8 cellular contexts compared by ENCODE assay signal in the genomic region with DNA sequence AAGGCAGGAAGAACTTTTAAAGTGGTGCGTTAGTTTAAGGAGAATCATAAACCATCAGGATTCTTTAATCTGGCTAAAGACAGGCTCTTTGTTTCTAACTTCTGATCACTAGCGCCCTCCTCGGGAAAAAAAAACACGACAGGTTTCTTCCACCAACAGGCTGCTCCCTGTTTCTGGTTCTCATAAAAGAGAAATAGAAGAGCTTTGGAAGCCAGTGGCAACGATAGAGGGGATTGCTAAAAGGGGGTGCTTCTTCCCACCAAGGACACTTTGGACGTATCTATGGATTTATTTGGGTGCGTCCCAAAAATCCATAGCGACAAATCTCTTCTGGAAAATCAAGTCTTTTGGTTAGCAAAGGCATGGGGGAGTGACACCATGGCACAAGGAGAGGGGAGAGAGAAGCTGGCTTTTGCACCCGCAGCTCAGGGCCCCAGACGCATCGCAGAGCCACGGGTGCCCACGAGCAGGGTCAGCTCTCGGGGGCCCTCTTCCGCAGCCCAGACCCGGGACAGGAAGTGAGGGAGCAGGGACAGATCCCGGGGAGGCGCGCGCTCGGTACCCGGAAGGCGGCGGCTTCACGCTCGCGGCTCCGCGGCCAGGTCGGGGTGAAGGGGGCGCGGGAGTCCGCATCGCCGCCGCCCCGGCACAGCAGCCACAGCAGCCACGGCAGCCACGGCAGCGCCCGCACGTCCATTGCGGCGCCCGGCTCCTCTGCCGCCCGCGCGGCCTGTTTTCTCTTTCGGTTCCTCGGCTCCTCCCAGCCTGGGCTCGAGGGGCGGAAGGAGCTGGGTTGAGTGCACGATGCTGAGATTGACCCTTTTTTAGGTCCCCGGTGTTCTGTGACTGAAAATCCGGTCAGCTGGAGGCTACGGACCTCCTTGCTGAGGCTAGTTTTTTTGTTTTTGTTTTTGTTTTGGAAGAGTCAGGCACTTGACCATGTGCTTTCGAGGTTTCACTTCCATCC. TPM values are rescaled to one million over a fixed set of nuclear protein-coding genes. Genes with fewer than 3 reads are reported as not detected.
A peak's percentile ranks its signal among the peaks of the same experiment; 100 is the strongest.
DNase-seq lines count a peak whose midpoint lies in the region; ATAC-seq and TF ChIP-seq lines count a peak whose summit lies in the region.

A gene with protein sequence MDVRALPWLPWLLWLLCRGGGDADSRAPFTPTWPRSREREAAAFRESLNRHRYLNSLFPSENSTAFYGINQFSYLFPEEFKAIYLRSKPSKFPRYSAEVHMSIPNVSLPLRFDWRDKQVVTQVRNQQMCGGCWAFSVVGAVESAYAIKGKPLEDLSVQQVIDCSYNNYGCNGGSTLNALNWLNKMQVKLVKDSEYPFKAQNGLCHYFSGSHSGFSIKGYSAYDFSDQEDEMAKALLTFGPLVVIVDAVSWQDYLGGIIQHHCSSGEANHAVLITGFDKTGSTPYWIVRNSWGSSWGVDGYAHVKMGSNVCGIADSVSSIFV (minus strand): TSS at position 716 of the 967 bp plus-strand sequence. CDS start 19 bp downstream, at position 697.

- peak within 1 kb of the TSS; percentile 98 to 100 for H3K27ac ChIP-seq in left lung

- TF ChIP-seq CTCF in left lung (IDR thresholded peaks at IDR 0.05): peak; percentile 48 to 49

- peak within 1 kb of the TSS; percentile 54 to 64 for H3K4me3 ChIP-seq in left lung

- no peaks in the 10 kb centered on the region for H3K27me3 Mint-ChIP-seq in activated CD4-positive, alpha-beta T cell treated with anti-CD3 and anti-CD28 coated beads, Interleukin-2, amount 10 ng/mL, durations not matched to agents 24 days and 14 days

- peaks cover 0 to 14% of the 10 kb centered on the region in 2 donors for H3K4me1 ChIP-seq in left lung

- no peaks in the 10 kb centered on the region for H3K9me3 ChIP-seq in left lung

- no peaks in the 10 kb centered on the region for H3K27me3 ChIP-seq in left lung

- peak; percentile 93 for ATAC-seq in GM18870 (IDR thresholded peaks at IDR 0.05; ENCODE audit: unreplicated experiment)
- peak; percentile 95 for ATAC-seq in HG03139 (IDR thresholded peaks at IDR 0.05; ENCODE audit: unreplicated experiment)
- peak; percentile 96 for ATAC-seq in left lung

- DNase-seq in AG08396 (ENCODE audit: low spot score) (peak; percentile 73), NCI-H446 (lab: John Stamatoyannopoulos, UW) (peak; percentile 66 to 75), dedifferentiated amniotic fluid mesenchymal stem cell (ENCODE audit: extremely low spot score) (peak; percentile 92), left lung (peak; percentile 80 to 92)
- DNase-seq in activated CD4-positive, alpha-beta T cell treated with anti-CD3 and anti-CD28 coated beads, Interleukin-2, amount 10 ng/mL, durations not matched to agents 24 days and 14 days: peak; percentile 93
- peak; percentile 47 to 61 for DNase-seq in stimulated activated CD4-positive, alpha-beta T cell treated with anti-CD3 and anti-CD28 coated beads, Interleukin-2, amount 100 ng/mL, for 48 hours

- peaks cover 11% of the 10 kb centered on the region for H3K4me1 Mint-ChIP-seq in activated CD4-positive, alpha-beta T cell treated with anti-CD3 and anti-CD28 coated beads, Interleukin-2, amount 10 ng/mL, durations not matched to agents 24 days and 14 days

- peak within 1 kb of the TSS; percentile 99 for H3K4me3 Mint-ChIP-seq in activated CD4-positive, alpha-beta T cell treated with anti-CD3 and anti-CD28 coated beads, Interleukin-2, amount 10 ng/mL, durations not matched to agents 24 days and 14 days

- intact Hi-C loops in activated CD4-positive, alpha-beta T cell treated with anti-CD3 and anti-CD28 coated beads, Interleukin-2, amount 10 ng/mL, durations not matched to agents 24 days and 14 days (cut with micrococcal nuclease): loop anchor here (1.0 to 5.0 kb wide), 4 partner anchors 143 to 1401 kb away; a partner anchor contains a TSS
- intact Hi-C loops in left lung (cut with DNase I): loop anchor here in 1 of 2 donors (5.0 kb wide), 1 partner anchor 146 kb away; no protein-coding TSS in a partner anchor

- H3K36me3 ChIP-seq in left lung: no peaks in the 10 kb centered on the region

- H3K27ac Mint-ChIP-seq in activated CD4-positive, alpha-beta T cell treated with anti-CD3 and anti-CD28 coated beads, Interleukin-2, amount 10 ng/mL, durations not matched to agents 24 days and 14 days: peak within 1 kb of the TSS; percentile 99

- H3K36me3 Mint-ChIP-seq in activated CD4-positive, alpha-beta T cell treated with anti-CD3 and anti-CD28 coated beads, Interleukin-2, amount 10 ng/mL, durations not matched to agents 24 days and 14 days (ENCODE audit: low read depth): no peaks in the 10 kb centered on the region

- peaks cover 3% of the 10 kb centered on the region for H3K9me3 Mint-ChIP-seq in activated CD4-positive, alpha-beta T cell treated with anti-CD3 and anti-CD28 coated beads, Interleukin-2, amount 10 ng/mL, durations not matched to agents 24 days and 14 days

RNA-seq across cellular contexts. Expression of the gene that starts here (rescaled TPM):
- total RNA-seq in activated CD4-positive, alpha-beta T cell treated with anti-CD3 and anti-CD28 coated beads, Interleukin-2, amount 10 ng/mL, durations not matched to agents 24 days and 14 days: 0.93 and 1.1 TPM in 2 replicates
- total RNA-seq in left lung: 10 to 100 TPM; 20.9 to 28.7 TPM

Comparison
In these comparisons a context has a peak if more than half of its experiments do, and no peak if none do; other contexts are left out.
1. Peak in every context shown above with its lines: DNase-seq, ATAC-seq, H3K4me3 ChIP-seq and H3K27ac ChIP-seq.
2. RNA of the gene that starts here (total RNA-seq): 20.9 to 28.7 TPM in left lung; 0.93 to 1.1 TPM in activated CD4-positive, alpha-beta T cell treated with anti-CD3 and anti-CD28 coated beads, Interleukin-2, amount 10 ng/mL, durations not matched to agents 24 days and 14 days; every median in the first group is over 10 times any median in the second.